9 cellular contexts compared by ENCODE assay signal in genomic region chr7:116526897-116527296, GRCh38. TPM values are rescaled to one million over a fixed set of nuclear protein-coding genes. Genes with fewer than 3 reads are reported as not detected.
DNase-seq lines count a peak whose midpoint lies in the region; ATAC-seq and TF ChIP-seq lines count a peak whose summit lies in the region.
"Had no signal": no experiment of that assay in that cellular context is flagged by ENCODE, and none has a peak within 500 bp of the region (broad histone marks: within the 10 kb centered on the region; RNA-seq: fewer than 3 reads in every experiment).

No MANE protein-coding gene starts in this region.

- no peaks in the 10 kb centered on the region for H3K27me3 ChIP-seq in right atrium auricular region
- H3K27me3 ChIP-seq in mammary epithelial cell (ENCODE audit: insufficient read depth, low read length): no peaks in the 10 kb centered on the region
- no peaks in the 10 kb centered on the region for H3K27me3 ChIP-seq in aorta (ENCODE audit: control insufficient read depth in 1 of 2, insufficient read depth in 2 of 2, low read length in 1 of 2)

- H3K36me3 ChIP-seq in right atrium auricular region (peaks cover 55% of the 10 kb centered on the region), mammary epithelial cell (ENCODE audit: insufficient read depth, low read length) (peaks cover 39% of the 10 kb centered on the region), mesodermal cell (ENCODE audit: control insufficient read depth, insufficient read depth, low read length) (peaks cover 4% of the 10 kb centered on the region), aorta (ENCODE audit: control insufficient read depth in 1 of 2, insufficient read depth in 2 of 2, low read length in 1 of 2) (no peaks in the 10 kb centered on the region)

- BruUV-seq in mammary epithelial cell (replicated peaks; lab: Mats Ljungman, UMichigan): no TSS peak

- dilution Hi-C loops in mammary epithelial cell (cut with HindIII; ENCODE audit: low sequenced_read_pairs): no loop called here

- CTCF ChIA-PET in mammary epithelial cell (lab: Charles Lee; ENCODE audit: low non-redundant PET): interaction anchor here (0.8 kb wide), 1 partner anchor 27 kb away, joined by 3 read pairs; the partner anchor contains the start of gene CAV2

- no peak for TF ChIP-seq CTCF in right atrium auricular region (IDR thresholded peaks at IDR 0.05)
- no peak for TF ChIP-seq CTCF in mammary epithelial cell (conservative IDR thresholded peaks at IDR 0.05 in 1 of 2, IDR thresholded peaks at IDR 0.05 in 1 of 2; ENCODE audit: extremely low read depth in 1 of 2, insufficient read depth in 1 of 2, low read depth in 1 of 2, low read length in 2 of 2)

- WGBS in mammary epithelial cell (ENCODE audit: low coverage, missing lambda C conversion rate): 3% methylated on average over 4 of the region's 5 CpGs
- 13 to 17% methylated on average over 1 of the region's 5 CpGs for WGBS in mesodermal cell (ENCODE audit: insufficient coverage in 2 of 2), 2 experiments
- 1 to 4% methylated on average over 5 of the region's 5 CpGs for WGBS in aorta, 2 donors

- no peak for ATAC-seq in Right ventricle myocardium superior (ENCODE audit: poor library complexity)
- ATAC-seq in aorta (ENCODE audit: low FRiP score): no peak
- no peak for ATAC-seq in HG03521 (IDR thresholded peaks at IDR 0.05; ENCODE audit: unreplicated experiment)

- H3K4me3 ChIP-seq in right atrium auricular region: peak overlapping the region; percentile 75 to 88
- H3K4me3 ChIP-seq in mammary epithelial cell (replicated peaks in 1 of 3; ENCODE audit: insufficient read depth in 1 of 3, low read depth in 2 of 3, low read length in 3 of 3): peak overlapping the region; percentile 72 to 78 (median 76)
- H3K4me3 ChIP-seq in mesodermal cell (ENCODE audit: extremely low read depth, insufficient read depth, low read length, poor library complexity, severe bottlenecking): peak overlapping the region; percentile 49
- peak overlapping the region; percentile 13 to 84 for H3K4me3 ChIP-seq in aorta (ENCODE audit: low read length in 2 of 2)

- no peak for DNase-seq in right atrium auricular region (ENCODE audit: low spot score)
- no peak for DNase-seq in Right ventricle myocardium superior
- peak; percentile 36 for DNase-seq in mammary epithelial cell
- DNase-seq in aorta: no peak
- no peak for DNase-seq in NCI-H1694 (lab: John Stamatoyannopoulos, UW)
- no peak for DNase-seq in NCI-H2107 (lab: John Stamatoyannopoulos, UW)

- peak overlapping the region; percentile 81 for H3K4me2 ChIP-seq in mammary epithelial cell (ENCODE audit: insufficient read depth, low read depth, low read length)

- H3K79me2 ChIP-seq in mammary epithelial cell (ENCODE audit: insufficient read depth, low read length): peaks cover 73% of the 10 kb centered on the region

- in situ Hi-C loops in mammary epithelial cell (cut with MboI; ENCODE audit: low sequenced_read_pairs in 2 of 2): loop anchor here in 1 of 2 donors (5.0 to 25.0 kb wide), 2 partner anchors 270 to 365 kb away; no protein-coding TSS in a partner anchor

- H3K4me1 ChIP-seq in right atrium auricular region (peaks cover 0 to 39% of the 10 kb centered on the region in 2 donors), mammary epithelial cell (ENCODE audit: insufficient read depth, low read length) (peaks cover 55% of the 10 kb centered on the region), mesodermal cell (ENCODE audit: control insufficient read depth, insufficient read depth, low read length, poor library complexity, severe bottlenecking) (peaks cover 42% of the 10 kb centered on the region), aorta (ENCODE audit: control insufficient read depth in 1 of 2, insufficient read depth in 2 of 2, low read length in 2 of 2) (peaks cover 0 to 2% of the 10 kb centered on the region in 2 donors)

- H2AFZ ChIP-seq in mammary epithelial cell (ENCODE audit: low read depth, low read length): no peak overlapping the region

- intact Hi-C loops in Right ventricle myocardium superior (cut with DNase I) (loop anchor here (5.0 kb wide), 3 partner anchors 50 to 255 kb away; no protein-coding TSS in a partner anchor), mammary epithelial cell (cut with micrococcal nuclease) (loop anchor here (1.0 to 10.0 kb wide), 8 partner anchors 27 to 390 kb away; partner anchors contain the start of gene MET), aorta (cut with DNase I) (loop anchor here (2.0 to 10.0 kb wide), 7 partner anchors 26 to 268 kb away; no protein-coding TSS in a partner anchor)

- peak overlapping the region; percentile 98 to 99 for H3K27ac ChIP-seq in right atrium auricular region
- peak overlapping the region; percentile 96 for H3K27ac ChIP-seq in mammary epithelial cell (ENCODE audit: insufficient read depth, low read depth, low read length)
- no peak overlapping the region for H3K27ac ChIP-seq in mesodermal cell (ENCODE audit: low read depth, low read length, severe bottlenecking)
- H3K27ac ChIP-seq in aorta (ENCODE audit: low read depth in 1 of 2, low read length in 2 of 2): peak overlapping the region; percentile 13 to 60

- peak overlapping the region; percentile 98 for H3K9ac ChIP-seq in mammary epithelial cell (ENCODE audit: insufficient read depth, low read length)

- no peaks in the 10 kb centered on the region for H3K9me3 ChIP-seq in right atrium auricular region
- no peaks in the 10 kb centered on the region for H3K9me3 ChIP-seq in mammary epithelial cell (replicated peaks; ENCODE audit: insufficient read depth, low read length)
- no peaks in the 10 kb centered on the region for H3K9me3 ChIP-seq in mesodermal cell (ENCODE audit: control insufficient read depth, low read length)
- H3K9me3 ChIP-seq in aorta (ENCODE audit: control insufficient read depth, low read length): no peaks in the 10 kb centered on the region
- H3K9me3 ChIP-seq: mucosa of descending colon had no signal

- H4K20me1 ChIP-seq in mammary epithelial cell (ENCODE audit: insufficient read depth, low read length): peaks cover 2% of the 10 kb centered on the region

RNA-seq across cellular contexts. Expression of gene CAV1, which starts 2.1 kb away (rescaled TPM):
- 100 to 1,000 TPM; 396 to 398 TPM for total RNA-seq in right atrium auricular region
- 300 TPM for total RNA-seq in Right ventricle myocardium superior
- total RNA-seq in mammary epithelial cell: 100 to 1,000 TPM; 485 to 894 TPM
- polyA plus RNA-seq in mammary epithelial cell: 1,604 TPM
- polyA minus RNA-seq in mammary epithelial cell: 2,169 TPM
- polyA plus RNA-seq in mesodermal cell (2013, experiment 1 of 2): 20.2 TPM
- 17.6 TPM for polyA plus RNA-seq in mesodermal cell (2013, experiment 2 of 2)
- total RNA-seq in aorta: 100 to 1,000 TPM; 229 to 230 TPM
- 100 to 1,000 TPM; 133 to 229 TPM for polyA plus RNA-seq in aorta

RNA-seq across cellular contexts. Expression of gene CAV2, which starts 27.4 kb away (rescaled TPM):
- total RNA-seq in right atrium auricular region (100 to 1,000 TPM; 180 to 278 TPM), Right ventricle myocardium superior (183 TPM), mammary epithelial cell (100 to 1,000 TPM; 253 to 385 TPM), aorta (100 to 1,000 TPM in 1 of 2 donors, 10 to 100 TPM in 1; 86.7 to 131 TPM)
- polyA plus RNA-seq in mammary epithelial cell (402 TPM), aorta (10 to 100 TPM; 81.8 to 89.8 TPM)
- polyA minus RNA-seq in mammary epithelial cell: 674 TPM
- polyA plus RNA-seq in mesodermal cell (2013, experiment 1 of 2): 13.1 TPM
- 17.9 TPM for polyA plus RNA-seq in mesodermal cell (2013, experiment 2 of 2)
